In genomic region chr12:117761528-117762100, GRCh38 we compare ENCODE assay signal across 2 cellular contexts.
TF ChIP-seq lines count a peak whose summit lies in the region.

No MANE protein-coding gene starts in this region.

TF ChIP-seq in A549, 52 proteins besides CTCF, POLR2A, EP300 and RAD21 (continued from another document):
- TF ChIP-seq JUN (IDR thresholded peaks at IDR 0.05) = no peak
- no peak for TF ChIP-seq HMGXB4 (CRISPR knock-in tag; IDR thresholded peaks at IDR 0.05; ENCODE audit: borderline replicate concordance)
TF ChIP-seq in A549: peak in this region for 0.

TF ChIP-seq in K562, 482 proteins besides CTCF, POLR2A, EP300 and RAD21 (continued from another document):
- TF ChIP-seq ATF3 (IDR thresholded peaks at IDR 0.05) (peak; percentile 26; the same call in 1 of the 2 replicates), ATF3 (CRISPR knock-in tag; conservative IDR thresholded peaks at IDR 0.05) (no peak)
